ENCODE assay signal across 29 cellular contexts in genomic region chr5:95689680-95690079, GRCh38. TPM values are rescaled to one million over a fixed set of nuclear protein-coding genes. Genes with fewer than 3 reads are reported as not detected.
"Had no signal": no experiment of that assay in that cellular context is flagged by ENCODE, and none has a peak within 500 bp of the region (broad histone marks: within the 10 kb centered on the region; RNA-seq: fewer than 3 reads in every experiment).

No MANE protein-coding gene starts in this region.

- H3K9me3 ChIP-seq: stomach, suprapubic skin, testis, thoracic aorta, thyroid gland, tibial artery, tibial nerve, transverse colon, upper lobe of left lung, upper lobe of right lung, uterus, vagina had no signal

- H3K27ac Mint-ChIP-seq: stimulated activated effector memory CD8-positive, alpha-beta T cell treated with anti-CD3 and anti-CD28 coated beads, Interleukin-12 subunit alpha, Interleukin-12 subunit beta, amount 100 ng/mL, for 72 hours; stimulated activated memory B cell treated with anti-CD40 and anti-IgM and Interleukin-4, amounts not matched to agents 10 μg/mL and 1 μg/mL and 100 μg/mL, for 72 hours; stimulated activated naive B cell treated with anti-CD40 and anti-IgM and Interleukin-4, amounts not matched to agents 10 μg/mL and 1 μg/mL and 100 μg/mL, for 72 hours; stimulated activated naive CD8-positive, alpha-beta T cell treated with anti-CD3 and anti-CD28 coated beads, Interleukin-15, amount 100 ng/mL, for 72 hours; stimulated activated naive CD8-positive, alpha-beta T cell treated with anti-CD3 and anti-CD28 coated beads, Interleukin-15, Interleukin-2, amounts not matched to agents 100 ng/mL and 50 ng/mL, for 24 hours; type B pancreatic cell had no signal

- H3K36me3 Mint-ChIP-seq: stimulated activated effector memory CD8-positive, alpha-beta T cell treated with anti-CD3 and anti-CD28 coated beads, Interleukin-12 subunit alpha, Interleukin-12 subunit beta, amount 100 ng/mL, for 72 hours; stimulated activated memory B cell treated with anti-CD40 and anti-IgM and Interleukin-4, amounts not matched to agents 10 μg/mL and 1 μg/mL and 100 μg/mL, for 72 hours; stimulated activated naive B cell treated with anti-CD40 and anti-IgM and Interleukin-4, amounts not matched to agents 10 μg/mL and 1 μg/mL and 100 μg/mL, for 72 hours; type B pancreatic cell had no signal

- H3K9me3 Mint-ChIP-seq: stimulated activated effector memory CD8-positive, alpha-beta T cell treated with anti-CD3 and anti-CD28 coated beads, Interleukin-12 subunit alpha, Interleukin-12 subunit beta, amount 100 ng/mL, for 72 hours; type B pancreatic cell had no signal

- H3K36me3 ChIP-seq: stomach, suprapubic skin, thoracic aorta, thyroid gland, tibial artery, tibial nerve, transverse colon, upper lobe of left lung, upper lobe of right lung, uterus, vagina had no signal

- FAIRE-seq: urothelium cell line had no signal

- H3K27me3 Mint-ChIP-seq: stimulated activated memory B cell treated with anti-CD40 and anti-IgM and Interleukin-4, amounts not matched to agents 10 μg/mL and 1 μg/mL and 100 μg/mL, for 72 hours; stimulated activated naive B cell treated with anti-CD40 and anti-IgM and Interleukin-4, amounts not matched to agents 10 μg/mL and 1 μg/mL and 100 μg/mL, for 72 hours; stimulated activated naive CD8-positive, alpha-beta T cell treated with anti-CD3 and anti-CD28 coated beads, Interleukin-15, amount 100 ng/mL, for 72 hours; type B pancreatic cell had no signal

- H3K27ac ChIP-seq: stomach, suprapubic skin, testis, thoracic aorta, thyroid gland, tibial artery, tibial nerve, transverse colon, upper lobe of left lung, upper lobe of right lung, uterus, vagina had no signal

- H3K4me1 Mint-ChIP-seq: stimulated activated effector memory CD8-positive, alpha-beta T cell treated with anti-CD3 and anti-CD28 coated beads, Interleukin-12 subunit alpha, Interleukin-12 subunit beta, amount 100 ng/mL, for 72 hours; stimulated activated memory B cell treated with anti-CD40 and anti-IgM and Interleukin-4, amounts not matched to agents 10 μg/mL and 1 μg/mL and 100 μg/mL, for 72 hours; stimulated activated naive B cell treated with anti-CD40 and anti-IgM and Interleukin-4, amounts not matched to agents 10 μg/mL and 1 μg/mL and 100 μg/mL, for 72 hours; stimulated activated naive CD8-positive, alpha-beta T cell treated with anti-CD3 and anti-CD28 coated beads, Interleukin-15, amount 100 ng/mL, for 72 hours had no signal

- ATAC-seq: stimulated activated effector memory CD8-positive, alpha-beta T cell treated with anti-CD3 and anti-CD28 coated beads, Interleukin-12 subunit alpha, Interleukin-12 subunit beta, amount 100 ng/mL, for 72 hours; stimulated activated memory B cell treated with anti-CD40 and anti-IgM and Interleukin-4, amounts not matched to agents 10 μg/mL and 1 μg/mL and 100 μg/mL, for 72 hours; stimulated activated naive B cell treated with anti-CD40 and anti-IgM and Interleukin-4, amounts not matched to agents 10 μg/mL and 1 μg/mL and 100 μg/mL, for 72 hours; stimulated activated naive CD8-positive, alpha-beta T cell treated with anti-CD3 and anti-CD28 coated beads, Interleukin-15, amount 100 ng/mL, for 72 hours; stimulated activated naive CD8-positive, alpha-beta T cell treated with anti-CD3 and anti-CD28 coated beads, Interleukin-15, Interleukin-2, amounts not matched to agents 100 U/mL and 50 U/mL, for 24 hours; upper lobe of right lung had no signal

- H3K4me3 ChIP-seq: stomach, suprapubic skin, testis, thoracic aorta, thyroid gland, tibial artery, tibial nerve, transverse colon, upper lobe of left lung, upper lobe of right lung, uterus, vagina had no signal

- H3K27me3 ChIP-seq: stomach, suprapubic skin, testis, thyroid gland, tibial artery, tibial nerve, transverse colon, upper lobe of left lung, upper lobe of right lung, uterus, vagina had no signal

- H3K4me3 Mint-ChIP-seq: stimulated activated effector memory CD8-positive, alpha-beta T cell treated with anti-CD3 and anti-CD28 coated beads, Interleukin-12 subunit alpha, Interleukin-12 subunit beta, amount 100 ng/mL, for 72 hours; stimulated activated memory B cell treated with anti-CD40 and anti-IgM and Interleukin-4, amounts not matched to agents 10 μg/mL and 1 μg/mL and 100 μg/mL, for 72 hours; stimulated activated naive B cell treated with anti-CD40 and anti-IgM and Interleukin-4, amounts not matched to agents 10 μg/mL and 1 μg/mL and 100 μg/mL, for 72 hours; stimulated activated naive CD8-positive, alpha-beta T cell treated with anti-CD3 and anti-CD28 coated beads, Interleukin-15, amount 100 ng/mL, for 72 hours; stimulated activated naive CD8-positive, alpha-beta T cell treated with anti-CD3 and anti-CD28 coated beads, Interleukin-15, Interleukin-2, amounts not matched to agents 100 ng/mL and 50 ng/mL, for 24 hours; type B pancreatic cell had no signal

- DNase-seq: stimulated activated CD4-positive, alpha-beta T cell treated with anti-CD3 and anti-CD28 coated beads, Interleukin-2, amount 100 ng/mL, for 48 hours; stimulated activated CD4-positive, alpha-beta T cell treated with anti-CD3 and anti-CD28 coated beads, Interleukin-4, amount 100 ng/mL, for 1 hour; stimulated activated CD4-positive, alpha-beta T cell treated with anti-CD3 and anti-CD28 coated beads, Interleukin-4, amount 100 ng/mL, for 24 hours; stimulated activated CD4-positive, alpha-beta T cell treated with anti-CD3 and anti-CD28 coated beads, Interleukin-4, amount 100 ng/mL, for 4 hours; stimulated activated CD8-positive, alpha-beta memory T cell treated with anti-CD3 and anti-CD28 coated beads, Interleukin-4, amount 100 ng/mL, for 48 hours; stimulated activated naive B cell treated with anti-CD40 and anti-IgM and Interleukin-4, amounts not matched to agents 10 μg/mL and 1 μg/mL and 100 μg/mL, for 72 hours; stimulated activated naive CD4-positive, alpha-beta T cell; stimulated activated naive CD4-positive, alpha-beta T cell treated with Interleukin-2 at 50 U/mL for 16 hours; stimulated activated naive CD8-positive, alpha-beta T cell treated with anti-CD3 and anti-CD28 coated beads, Interleukin-15, amount 100 ng/mL, for 72 hours; stimulated activated naive CD8-positive, alpha-beta T cell treated with anti-CD3 and anti-CD28 coated beads, Interleukin-15, Interleukin-2, amounts not matched to agents 100 U/mL and 50 U/mL, for 24 hours; stomach; substantia nigra; testis; thyroid gland; tibial artery; transverse colon; trophoblast cell; upper lobe of left lung; upper lobe of right lung; uterus had no signal

- H3K4me1 ChIP-seq: stomach, suprapubic skin, testis, thyroid gland, tibial artery, tibial nerve, transverse colon, upper lobe of left lung, upper lobe of right lung, uterus, vagina had no signal

RNA-seq across cellular contexts. Expression of gene SPATA9, which starts 6.9 kb away (rescaled TPM):
- total RNA-seq: suprapubic skin, thyroid gland, upper lobe of right lung, vagina had no signal
